ENCODE assay signal across 2 cellular contexts in genomic region chr1:33535334-33535733, GRCh38.
TF ChIP-seq lines count a peak whose summit lies in the region.

No MANE protein-coding gene starts in this region.

TF ChIP-seq in HepG2, 621 proteins besides CTCF, POLR2A, EP300 and RAD21:
- TF ChIP-seq ARHGAP35 (CRISPR knock-in tag; IDR thresholded peaks at IDR 0.05; ENCODE audit: borderline replicate concordance) (no peak), RAD51 (IDR thresholded peaks at IDR 0.05; ENCODE audit: borderline replicate concordance) (peak; percentile 71)

TF ChIP-seq in K562, 482 proteins besides CTCF, POLR2A, EP300 and RAD21:
- TF ChIP-seq FOS (IDR thresholded peaks at IDR 0.05; ENCODE audit: extremely low read depth, insufficient read length) (no peak), ZNF444 (CRISPR knock-in tag; IDR thresholded peaks at IDR 0.05) (no peak), RAD51 (IDR thresholded peaks at IDR 0.05; ENCODE audit: borderline replicate concordance, low read depth) (peak; percentile 67), TFE3 (CRISPR knock-in tag; IDR thresholded peaks at IDR 0.05) (peak; percentile 92)
